In the genomic region with DNA sequence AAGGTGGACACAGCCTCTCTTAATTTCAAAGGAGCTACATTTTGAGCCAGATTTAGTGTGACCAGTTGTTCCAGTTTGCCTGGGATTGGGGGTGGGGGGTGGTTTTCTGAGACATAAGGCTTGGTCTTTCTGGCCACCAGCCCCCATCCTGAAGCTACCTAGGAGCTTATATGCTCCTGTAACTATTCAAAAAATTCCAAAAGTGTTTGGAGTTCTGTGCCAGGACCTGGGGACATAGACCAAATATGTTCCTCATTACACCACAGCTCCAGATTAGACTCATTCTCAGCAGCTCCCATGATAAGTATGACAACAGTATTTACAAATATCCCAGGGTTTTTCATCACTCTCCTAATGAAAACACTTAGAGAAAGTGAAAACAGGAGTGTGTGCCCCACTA, we compare ENCODE assay signal across 18 cellular contexts. TPM values are rescaled to one million over a fixed set of nuclear protein-coding genes. Genes with fewer than 3 reads are reported as not detected.
DNase-seq lines count a peak whose midpoint lies in the region; ATAC-seq and TF ChIP-seq lines count a peak whose summit lies in the region.
"Had no signal": no experiment of that assay in that cellular context is flagged by ENCODE, and none has a peak within 500 bp of the region (broad histone marks: within the 10 kb centered on the region; RNA-seq: fewer than 3 reads in every experiment).

No MANE protein-coding gene starts in this region.

- H3K4me3 ChIP-seq in upper lobe of right lung (no peak overlapping the region), BE2C (ENCODE audit: low read depth, low read length) (no peak overlapping the region), esophagus squamous epithelium (no peak overlapping the region)
- H3K4me3 ChIP-seq: GM12878, Peyer's patch had no signal

- H3K4me1 ChIP-seq in foreskin keratinocyte (peaks cover 33% of the 10 kb centered on the region), upper lobe of right lung (peaks cover 13% of the 10 kb centered on the region), BE2C (no peaks in the 10 kb centered on the region), esophagus squamous epithelium (peaks cover 0 to 47% (median 4%) of the 10 kb centered on the region in 3 donors)
- H3K4me1 ChIP-seq: Peyer's patch had no signal

- H3K27me3 ChIP-seq in foreskin keratinocyte (no peaks in the 10 kb centered on the region), upper lobe of right lung (no peaks in the 10 kb centered on the region), BE2C (no peaks in the 10 kb centered on the region), esophagus squamous epithelium (no peaks in the 10 kb centered on the region)
- H3K27me3 ChIP-seq: Peyer's patch had no signal

- BruUV-seq in MCF 10A (replicated peaks; lab: Mats Ljungman, UMichigan): no TSS peak

- H3K36me3 ChIP-seq in upper lobe of right lung (no peaks in the 10 kb centered on the region), BE2C (no peaks in the 10 kb centered on the region), esophagus squamous epithelium (no peaks in the 10 kb centered on the region)
- H3K36me3 ChIP-seq: Peyer's patch had no signal

- no peak for TF ChIP-seq CTCF in MCF 10A (IDR thresholded peaks at IDR 0.05; ENCODE audit: unreplicated experiment)
- no peak for TF ChIP-seq CTCF in foreskin keratinocyte (conservative IDR thresholded peaks at IDR 0.05)
- TF ChIP-seq CTCF in upper lobe of right lung (IDR thresholded peaks at IDR 0.05): no peak
- no peak for TF ChIP-seq CTCF in BE2C (IDR thresholded peaks at IDR 0.05; ENCODE audit: low read depth, low read length)
- no peak for TF ChIP-seq CTCF in esophagus squamous epithelium (IDR thresholded peaks at IDR 0.05)

- H3K27ac Mint-ChIP-seq in MCF 10A (ENCODE audit: low read depth, unreplicated experiment): peak overlapping the region; percentile 86
- H3K27ac Mint-ChIP-seq: CD4-positive, CD25-positive, alpha-beta regulatory T cell had no signal

- no peak overlapping the region for H3K4me3 Mint-ChIP-seq in MCF 10A (ENCODE audit: unreplicated experiment)
- H3K4me3 Mint-ChIP-seq: CD4-positive, CD25-positive, alpha-beta regulatory T cell had no signal

- no peaks in the 10 kb centered on the region for H3K27me3 Mint-ChIP-seq in MCF 10A (ENCODE audit: insufficient read depth, unreplicated experiment)

- CTCF ChIA-PET in MCF 10A (lab: Yijun Ruan, JAX): no interaction called here

- ATAC-seq in foreskin keratinocyte (no peak), upper lobe of right lung (peak; percentile 31)
- ATAC-seq: GM12878, HCT116 had no signal

- POLR2A ChIA-PET in MCF 10A (lab: Yijun Ruan, JAX): interaction anchor here (0.5 to 5.6 kb wide), 12 partner anchors 8 to 481 kb away, joined by 3 to 139 read pairs (median 4); partner anchors contain the start of gene RNF144B

- no peaks in the 10 kb centered on the region for H3K9me3 Mint-ChIP-seq in MCF 10A (ENCODE audit: unreplicated experiment)

- intact Hi-C loops in MCF 10A (cut with micrococcal nuclease) (no loop called here), upper lobe of right lung (cut with DNase I) (no loop called here), esophagus squamous epithelium (cut with DNase I) (no loop called here)

- no peaks in the 10 kb centered on the region for H3K9me3 ChIP-seq in upper lobe of right lung
- H3K9me3 ChIP-seq in BE2C: no peaks in the 10 kb centered on the region
- H3K9me3 ChIP-seq in esophagus squamous epithelium: no peaks in the 10 kb centered on the region
- H3K9me3 ChIP-seq: Peyer's patch had no signal

- H3K4me1 Mint-ChIP-seq in MCF 10A (ENCODE audit: insufficient read depth, unreplicated experiment): peaks cover 41% of the 10 kb centered on the region
- H3K4me1 Mint-ChIP-seq: CD4-positive, CD25-positive, alpha-beta regulatory T cell had no signal

- H3K27ac ChIP-seq in foreskin keratinocyte: peak overlapping the region; percentile 97
- no peak overlapping the region for H3K27ac ChIP-seq in upper lobe of right lung
- no peak overlapping the region for H3K27ac ChIP-seq in esophagus squamous epithelium
- H3K27ac ChIP-seq: Peyer's patch had no signal

- peak; percentile 16 for DNase-seq in GM03348 (ENCODE audit: low spot score)
- no peak for DNase-seq in MCF 10A (ENCODE audit: unreplicated experiment)
- DNase-seq in foreskin keratinocyte: no peak
- DNase-seq in upper lobe of right lung: no peak
- no peak for DNase-seq in hypothalamus (lab: John Stamatoyannopoulos, UW)
- no peak for DNase-seq in BE2C
- DNase-seq in esophagus squamous epithelium (lab: John Stamatoyannopoulos, UW): no peak
- DNase-seq: CD4-positive, CD25-positive, alpha-beta regulatory T cell; KG1; MV-4-11; NCI-H1105 treated with DMSO at 0.1 percent for 48 hours; NCI-H2029 treated with DMSO at 0.1 percent for 48 hours; NCI-H226; NCI-H510A treated with DMSO at 0.1 percent for 48 hours; NCI-H748 treated with DMSO at 0.1 percent for 48 hours; Peyer's patch had no signal

- no peaks in the 10 kb centered on the region for H3K36me3 Mint-ChIP-seq in MCF 10A (ENCODE audit: insufficient read depth, unreplicated experiment)
- H3K36me3 Mint-ChIP-seq: CD4-positive, CD25-positive, alpha-beta regulatory T cell had no signal

- no peak for TF ChIP-seq POLR2A in esophagus squamous epithelium (IDR thresholded peaks at IDR 0.05)

RNA-seq across cellular contexts. Expression of gene RNF144B, which starts 37.8 kb away (rescaled TPM):
- 40.6 and 57.9 TPM in 2 replicates for total RNA-seq in MCF 10A (2022)
- 17.5 and 18.0 TPM in 2 replicates for total RNA-seq in foreskin keratinocyte
- 5.7 and 6.7 TPM in 2 replicates for polyA plus RNA-seq in foreskin keratinocyte
- total RNA-seq in upper lobe of right lung: 82.4 TPM
- polyA plus RNA-seq in BE2C (2012; ENCODE audit: insufficient read depth, insufficient read length, low read depth): not detected
- total RNA-seq in esophagus squamous epithelium: 10 to 100 TPM in 3 of 4 donors, 1 to 10 TPM in 1; 7.6 to 19.0 (median 12.5) TPM
